In genomic region chr7:100443096-100443840, GRCh38 we compare ENCODE assay signal across 13 cellular contexts. TPM values are rescaled to one million over a fixed set of nuclear protein-coding genes. Genes with fewer than 3 reads are reported as not detected.
DNase-seq lines count a peak whose midpoint lies in the region; ATAC-seq and TF ChIP-seq lines count a peak whose summit lies in the region.
"Had no signal": no experiment of that assay in that cellular context is flagged by ENCODE, and none has a peak within 500 bp of the region (broad histone marks: within the 10 kb centered on the region; RNA-seq: fewer than 3 reads in every experiment).

No MANE protein-coding gene starts in this region.

- H3K9ac ChIP-seq in BLaER1: peak overlapping the region; percentile 79; the same call in 1 of the 2 replicates

- DNase-seq in activated CD4-positive, alpha-beta memory T cell treated with anti-CD3 and anti-CD28 coated beads for 36 hours: no peak
- peak; percentile 10 for DNase-seq in lower lobe of right lung
- no peak for DNase-seq in GDM1 (lab: John Stamatoyannopoulos, UW)
- DNase-seq in SW 1271 (lab: John Stamatoyannopoulos, UW): no peak
- DNase-seq: activated CD4-positive, CD25-positive, alpha-beta regulatory T cell treated with anti-CD3 and anti-CD28 coated beads, Interleukin-2, amount 50 U/mL, for 72 hours; BE2C; mesendoderm; NCI-H1105; NCI-H748 treated with DMSO at 0.1 percent for 48 hours; retina; SIG-M5 had no signal

- H3K4me2 ChIP-seq in BLaER1: peak overlapping the region; percentile 89

- H3K4me1 ChIP-seq in BLaER1 (peaks cover 51% of the 10 kb centered on the region), lower lobe of right lung (peaks cover 16% of the 10 kb centered on the region)

- peak overlapping the region; percentile 16 for H3K27ac Mint-ChIP-seq in activated CD4-positive, alpha-beta memory T cell treated with anti-CD3 and anti-CD28 coated beads for 36 hours

- CTCF ChIA-PET in activated CD4-positive, alpha-beta memory T cell treated with anti-CD3 and anti-CD28 coated beads for 36 hours (lab: Charles Lee): interaction anchor here (0.6 to 1.7 kb wide), 2 partner anchors 35 to 310 kb away, joined by 4 to 5 read pairs; no protein-coding TSS in a partner anchor

- no peak for ATAC-seq in lower lobe of right lung
- ATAC-seq in GM18861 (IDR thresholded peaks at IDR 0.05; ENCODE audit: unreplicated experiment): no peak

- H4K20me1 ChIP-seq in BLaER1: no peaks in the 10 kb centered on the region

- intact Hi-C loops in activated CD4-positive, alpha-beta memory T cell treated with anti-CD3 and anti-CD28 coated beads for 36 hours (cut with micrococcal nuclease): no loop called here
- intact Hi-C loops in lower lobe of right lung (cut with DNase I): no loop called here

- H3K9me3 Mint-ChIP-seq in activated CD4-positive, alpha-beta memory T cell treated with anti-CD3 and anti-CD28 coated beads for 36 hours: no peaks in the 10 kb centered on the region

- H3K36me3 ChIP-seq in BLaER1: no peaks in the 10 kb centered on the region
- no peaks in the 10 kb centered on the region for H3K36me3 ChIP-seq in lower lobe of right lung
- H3K36me3 ChIP-seq: BE2C had no signal

- TF ChIP-seq CTCF in lower lobe of right lung (IDR thresholded peaks at IDR 0.05): no peak

- no peaks in the 10 kb centered on the region for H3K27me3 Mint-ChIP-seq in activated CD4-positive, alpha-beta memory T cell treated with anti-CD3 and anti-CD28 coated beads for 36 hours

- peaks cover 12% of the 10 kb centered on the region for H3K4me1 Mint-ChIP-seq in activated CD4-positive, alpha-beta memory T cell treated with anti-CD3 and anti-CD28 coated beads for 36 hours (ENCODE audit: low read depth)

- H3K9me3 ChIP-seq in BLaER1: no peaks in the 10 kb centered on the region
- H3K9me3 ChIP-seq in lower lobe of right lung: no peaks in the 10 kb centered on the region
- H3K9me3 ChIP-seq: BE2C had no signal

- peak overlapping the region; percentile 95 for H3K27ac ChIP-seq in BLaER1
- H3K27ac ChIP-seq in lower lobe of right lung: peak overlapping the region; percentile 76

- no peak overlapping the region for H3K4me3 Mint-ChIP-seq in activated CD4-positive, alpha-beta memory T cell treated with anti-CD3 and anti-CD28 coated beads for 36 hours

- H3K27me3 ChIP-seq in BLaER1 (no peaks in the 10 kb centered on the region), lower lobe of right lung (ENCODE audit: low read depth) (no peaks in the 10 kb centered on the region)
- H3K27me3 ChIP-seq: BE2C had no signal

- no peak overlapping the region for H3K4me3 ChIP-seq in BLaER1
- no peak overlapping the region for H3K4me3 ChIP-seq in lower lobe of right lung

- POLR2A ChIA-PET in activated CD4-positive, alpha-beta memory T cell treated with anti-CD3 and anti-CD28 coated beads for 36 hours (lab: Charles Lee): interaction anchor here (0.6 to 2.4 kb wide), 3 partner anchors 9 to 16 kb away, joined by 4 to 15 read pairs (median 5); partner anchors contain the start of genes MEPCE and ZCWPW1

- no peaks in the 10 kb centered on the region for H3K36me3 Mint-ChIP-seq in activated CD4-positive, alpha-beta memory T cell treated with anti-CD3 and anti-CD28 coated beads for 36 hours

RNA-seq across cellular contexts. Expression of gene PPP1R35, which starts 7.0 kb away (rescaled TPM):
- 10 to 100 TPM; 76.0 to 76.5 TPM for total RNA-seq in activated CD4-positive, alpha-beta memory T cell treated with anti-CD3 and anti-CD28 coated beads for 36 hours
- 24.5 TPM for total RNA-seq in lower lobe of right lung

RNA-seq across cellular contexts. Expression of gene MEPCE, which starts 13.6 kb away (rescaled TPM):
- 10 to 100 TPM; 41.3 to 42.0 TPM for total RNA-seq in activated CD4-positive, alpha-beta memory T cell treated with anti-CD3 and anti-CD28 coated beads for 36 hours
- 36.3 TPM for total RNA-seq in lower lobe of right lung

RNA-seq across cellular contexts. Expression of gene ZCWPW1, which starts 14.8 kb away (rescaled TPM):
- 1 to 10 TPM; 3.9 to 4.0 TPM for total RNA-seq in activated CD4-positive, alpha-beta memory T cell treated with anti-CD3 and anti-CD28 coated beads for 36 hours
- total RNA-seq in lower lobe of right lung: 4.9 TPM

RNA-seq across cellular contexts. Expression of gene SPACDR, which starts 20.8 kb away (rescaled TPM):
- 1 to 10 TPM; 3.5 to 3.9 TPM for total RNA-seq in activated CD4-positive, alpha-beta memory T cell treated with anti-CD3 and anti-CD28 coated beads for 36 hours
- 1.7 TPM for total RNA-seq in lower lobe of right lung

RNA-seq across cellular contexts. Expression of gene TSC22D4, which starts 35.7 kb away (rescaled TPM):
- 10 to 100 TPM; 87.8 to 89.5 TPM for total RNA-seq in activated CD4-positive, alpha-beta memory T cell treated with anti-CD3 and anti-CD28 coated beads for 36 hours
- 53.6 TPM for total RNA-seq in lower lobe of right lung
